35 cellular contexts compared by ENCODE assay signal in the genomic region with DNA sequence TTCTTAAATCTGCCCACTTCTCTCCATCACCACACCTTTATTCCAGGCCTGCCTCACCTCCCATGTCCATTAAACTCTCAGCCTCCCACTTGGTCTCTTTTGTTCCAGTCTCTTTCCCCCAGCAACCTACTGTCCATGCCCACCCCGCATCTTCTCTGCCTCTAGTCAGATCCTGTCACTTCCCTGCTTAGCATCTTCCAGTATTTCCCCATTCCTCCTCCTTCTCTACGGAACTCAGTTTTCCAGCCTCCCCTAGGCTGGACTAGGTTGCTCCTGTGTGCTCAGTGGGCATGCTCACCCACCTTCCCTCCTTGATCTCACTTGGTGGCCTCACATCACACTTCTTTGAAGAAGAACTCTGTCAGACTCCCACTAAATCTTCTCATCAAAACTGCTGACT.
"Had no signal": no experiment of that assay in that cellular context is flagged by ENCODE, and none has a peak within 500 bp of the region (broad histone marks: within the 10 kb centered on the region; RNA-seq: fewer than 3 reads in every experiment).

No MANE protein-coding gene starts in this region.

- H3K4me3 ChIP-seq: MG63 had no signal

- H3K27me3 ChIP-seq: MG63 had no signal

- H3K9ac ChIP-seq: KMS-11 had no signal

- DNase-seq: Karpas-422, Kasumi-1, MG63, MM.1S, MV-4-11, NCI-H1048, NCI-H1092, NCI-H1092 treated with DMSO at 0.1 percent for 48 hours, NCI-H1105, NCI-H1105 treated with DMSO at 0.1 percent for 48 hours, NCI-H1417, NCI-H1417 treated with DMSO at 0.1 percent for 48 hours, NCI-H1436, NCI-H1436 treated with DMSO at 0.1 percent for 48 hours, NCI-H146, NCI-H1694, NCI-H1694 treated with DMSO at 0.1 percent for 48 hours, NCI-H187, NCI-H187 treated with DMSO at 0.1 percent for 48 hours, NCI-H1930, NCI-H2029, NCI-H2029 treated with DMSO at 0.1 percent for 48 hours, NCI-H2081, NCI-H2081 treated with DMSO at 0.1 percent for 48 hours, NCI-H2107, NCI-H2171, NCI-H2171 treated with DMSO at 0.1 percent for 48 hours, NCI-H2227 treated with DMSO at 0.1 percent for 48 hours, NCI-H226, NCI-H345, NCI-H446, NCI-H446 treated with DMSO at 0.1 percent for 48 hours, NCI-H510A, NCI-H510A treated with DMSO at 0.1 percent for 48 hours had no signal

- H3K27ac ChIP-seq: KMS-11 had no signal

- H3K36me3 ChIP-seq: MG63 had no signal

- H3K4me2 ChIP-seq: KMS-11 had no signal
